In the genomic region with DNA sequence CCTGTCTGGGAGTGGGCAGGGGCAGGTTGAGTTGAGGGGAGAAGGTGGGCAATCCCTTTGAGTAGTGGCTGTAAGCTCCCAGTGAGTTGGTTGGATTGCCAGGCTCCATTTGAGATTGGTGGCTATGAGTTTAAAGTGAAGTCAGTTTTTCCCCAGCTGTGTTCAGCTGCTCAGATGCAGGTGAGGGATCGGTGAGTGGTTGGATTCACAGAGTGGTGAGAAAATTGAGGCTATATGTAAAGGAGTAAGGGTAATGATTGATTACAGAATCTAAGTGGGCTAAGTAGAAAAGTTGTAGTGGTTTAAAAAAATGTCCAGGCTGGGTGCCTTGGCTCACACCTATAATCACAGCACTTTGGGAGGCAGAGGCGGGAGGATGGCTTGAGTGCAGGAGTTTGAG, we compare ENCODE assay signal across 25 cellular contexts.
"Had no signal": no experiment of that assay in that cellular context is flagged by ENCODE, and none has a peak within 500 bp of the region (broad histone marks: within the 10 kb centered on the region; RNA-seq: fewer than 3 reads in every experiment).

No MANE protein-coding gene starts in this region.

- H3K4me1 ChIP-seq: neural progenitor cell, parathyroid adenoma, psoas muscle, right lobe of liver, sigmoid colon, stomach, thyroid gland, tibial nerve, upper lobe of left lung, vagina had no signal

- DNase-seq: occipital lobe; ovary; posterior cingulate gyrus; psoas muscle; right cardiac atrium; right lobe of liver; sigmoid colon; small intestine; stimulated activated CD4-positive, alpha-beta T cell treated with anti-CD3 and anti-CD28 coated beads, Interleukin-15, amount 100 ng/mL, for 24 hours; stimulated activated CD4-positive, alpha-beta T cell treated with anti-CD3 and anti-CD28 coated beads, Interleukin-2, amount 100 ng/mL, for 24 hours; stimulated activated CD4-positive, alpha-beta T cell treated with anti-CD3 and anti-CD28 coated beads, Interleukin-2, amount 100 ng/mL, for 48 hours; stimulated activated CD4-positive, alpha-beta T cell treated with anti-CD3 and anti-CD28 coated beads, Interleukin-4, amount 100 ng/mL, for 24 hours; stimulated activated naive B cell treated with anti-CD40 and anti-IgM and Interleukin-4, amounts not matched to agents 10 μg/mL and 1 μg/mL and 100 μg/mL, for 72 hours; stimulated activated naive CD4-positive, alpha-beta T cell treated with Interleukin-2 at 50 U/mL for 16 hours; stomach; thyroid gland; trophoblast cell; upper lobe of left lung had no signal

- H3K4me2 ChIP-seq: neural progenitor cell had no signal

- H3K27me3 ChIP-seq: neural progenitor cell, ovary, right lobe of liver, thyroid gland, upper lobe of left lung, vagina had no signal

- H3K36me3 ChIP-seq: neural progenitor cell, ovary, right lobe of liver, sigmoid colon, stomach, thoracic aorta, thyroid gland, tibial nerve, upper lobe of left lung, vagina had no signal

- H3K27ac ChIP-seq: neural progenitor cell, ovary, parathyroid adenoma, psoas muscle, right lobe of liver, sigmoid colon, stomach, thoracic aorta, thyroid gland, tibial nerve, upper lobe of left lung, vagina had no signal

- H3K9me3 ChIP-seq: ovary, psoas muscle, right lobe of liver, sigmoid colon, thoracic aorta, thyroid gland, tibial nerve, upper lobe of left lung, vagina had no signal

- ATAC-seq: psoas muscle; right cardiac atrium; right lobe of liver; stimulated activated effector memory CD8-positive, alpha-beta T cell treated with anti-CD3 and anti-CD28 coated beads, Interleukin-12 subunit alpha, Interleukin-12 subunit beta, amount 100 ng/mL, for 72 hours; stimulated activated naive B cell treated with anti-CD40 and anti-IgM and Interleukin-4, amounts not matched to agents 10 μg/mL and 1 μg/mL and 100 μg/mL, for 72 hours had no signal

- FAIRE-seq: small intestine, urothelium cell line had no signal

- H3K9ac ChIP-seq: neural progenitor cell, parathyroid adenoma had no signal

- H3K4me3 ChIP-seq: neural progenitor cell, ovary, psoas muscle, right lobe of liver, sigmoid colon, stomach, thoracic aorta, thyroid gland, tibial nerve, upper lobe of left lung, vagina had no signal

- H2AFZ ChIP-seq: neural progenitor cell, parathyroid adenoma had no signal
